In the genomic region with DNA sequence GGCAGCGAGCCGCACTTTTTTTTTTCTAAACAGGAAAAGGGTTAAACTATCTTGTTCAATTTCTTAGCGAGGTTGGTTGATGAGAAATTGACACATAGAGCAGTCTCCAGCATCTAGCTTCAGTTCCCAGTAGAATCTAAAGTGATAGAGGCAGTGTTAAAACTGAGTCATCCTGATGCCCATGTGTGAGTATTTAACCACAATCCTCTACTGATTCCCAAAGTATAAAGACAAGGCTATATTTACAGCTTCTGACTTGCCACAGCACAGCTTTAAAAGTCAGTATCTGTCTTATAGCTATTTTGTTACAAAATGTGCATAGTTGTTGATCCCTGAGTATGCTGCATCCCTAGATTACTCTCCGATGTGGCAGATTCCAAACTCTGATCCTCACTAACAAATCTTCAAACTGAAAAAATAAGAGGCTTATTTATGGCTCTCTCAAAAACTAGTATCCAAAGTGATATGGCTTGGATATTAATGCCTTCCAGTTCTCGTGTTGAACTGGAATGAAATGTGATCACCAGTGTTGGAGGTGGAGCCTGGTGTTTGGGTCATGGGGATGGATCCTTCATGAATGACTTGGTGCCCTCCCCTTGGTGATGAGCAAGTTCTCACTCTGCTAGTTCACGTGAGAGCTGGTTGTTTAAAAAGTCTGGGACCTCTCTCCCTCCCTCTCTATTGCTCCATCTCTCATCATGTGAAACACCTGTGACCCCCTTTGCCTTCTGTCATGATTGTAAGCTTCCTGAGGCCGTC, we compare ENCODE assay signal across 16 cellular contexts. TPM values are rescaled to one million over a fixed set of nuclear protein-coding genes. Genes with fewer than 3 reads are reported as not detected.
DNase-seq lines count a peak whose midpoint lies in the region; ATAC-seq and TF ChIP-seq lines count a peak whose summit lies in the region.
"Had no signal": no experiment of that assay in that cellular context is flagged by ENCODE, and none has a peak within 500 bp of the region (broad histone marks: within the 10 kb centered on the region; RNA-seq: fewer than 3 reads in every experiment).

No MANE protein-coding gene starts in this region.

- intact Hi-C loops in cardiac septum (cut with DNase I), result no loop called here

- DNase-seq in AG09309 (ENCODE audit: low read depth) (peak; percentile 75), M059J (ENCODE audit: low read depth) (peak; percentile 88), myocyte (ENCODE audit: low read depth) (peak; percentile 81), cardiac septum (ENCODE audit: low spot score) (no peak)
- DNase-seq: activated CD4-positive, alpha-beta T cell treated with anti-CD3 and anti-CD28 coated beads, Interleukin-2, amount 10 ng/mL, durations not matched to agents 24 days and 14 days; heart right ventricle; KG1; NCI-H2227 treated with DMSO at 0.1 percent for 48 hours; ovary; stimulated activated naive CD8-positive, alpha-beta T cell treated with anti-CD3 and anti-CD28 coated beads, Interleukin-15, Interleukin-2, amounts not matched to agents 100 U/mL and 50 U/mL, for 24 hours; T-helper 9 cell; uterus had no signal

- peak overlapping the region; percentile 43 for H3K27ac ChIP-seq in cingulate gyrus (ENCODE audit: low read depth, low read length)
- H3K27ac ChIP-seq: heart right ventricle, ovary, uterus had no signal

- TF ChIP-seq CTCF in AG09309 (IDR thresholded peaks at IDR 0.05; ENCODE audit: control insufficient read depth, insufficient read depth, low read depth, low read length, missing control alignments), result no peak

- H3K4me3 ChIP-seq in AG09309 (ENCODE audit: control insufficient read depth, low read depth, low read length), result no peak overlapping the region
- H3K4me3 ChIP-seq: heart right ventricle, ovary, uterus had no signal

- ATAC-seq in HG03280 (IDR thresholded peaks at IDR 0.05; ENCODE audit: unreplicated experiment) (no peak), GM19324 (IDR thresholded peaks at IDR 0.05; ENCODE audit: low FRiP score, unreplicated experiment) (no peak), GM21367 (IDR thresholded peaks at IDR 0.05; ENCODE audit: unreplicated experiment) (no peak)
- ATAC-seq: heart right ventricle; stimulated activated naive CD8-positive, alpha-beta T cell treated with anti-CD3 and anti-CD28 coated beads, Interleukin-15, Interleukin-2, amounts not matched to agents 100 U/mL and 50 U/mL, for 24 hours had no signal

RNA-seq across cellular contexts. Expression of a gene that starts 13.1 kb away (rescaled TPM):
- 0.30 TPM in 1 of 2 replicates, not detected in the other for total RNA-seq in M059J (2014; rRNA removed; shearing (Covaris generic))
- 98.0 and 129 TPM in 2 replicates for total RNA-seq in myocyte
- 27.8 TPM for polyA plus RNA-seq in myocyte (2012)
- 35.1 TPM for total RNA-seq in cardiac septum
- total RNA-seq: activated CD4-positive, alpha-beta T cell treated with anti-CD3 and anti-CD28 coated beads, Interleukin-2, amount 10 ng/mL, durations not matched to agents 24 days and 14 days had no signal

Comparison
In these comparisons a context has a peak if more than half of its experiments do, and no peak if none do; other contexts are left out.
1. RNA of a gene that starts 13.1 kb away (total RNA-seq): 98.0 to 129 TPM in myocyte and 35.1 TPM in cardiac septum (single experiment); 0.30 TPM in M059J; every median in the first group is over 10 times any median in the second.